1 cellular context compared by ENCODE assay signal in genomic region chr5:1267464-1267863, GRCh38.
TF ChIP-seq lines count a peak whose summit lies in the region.
"Not testable (repeated sequence)": the region's sequence is repeated elsewhere in the genome, so short reads cannot be mapped to it uniquely, and the experiment has no call there.

No MANE protein-coding gene starts in this region.

- not testable (repeated sequence) for H3K36me3 ChIP-seq in HEK293 (ENCODE audit: control insufficient read depth in 2 of 2, insufficient read depth in 1 of 2, low read length in 2 of 2)

- not testable (repeated sequence) for H3K4me1 ChIP-seq in HEK293 (ENCODE audit: control insufficient read depth, insufficient read depth, low read length)

- H3K9me3 ChIP-seq in HEK293 (ENCODE audit: control insufficient read depth, insufficient read depth, low read depth, low read length): not testable (repeated sequence)

- POLR2A ChIA-PET in HEK293 (lab: Yijun Ruan, JAX): not testable (repeated sequence)

- not testable (repeated sequence) for TF ChIP-seq CTCF in HEK293 (tag by site-specific recombination; IDR thresholded peaks at IDR 0.05)

- not testable (repeated sequence) for H3K27ac ChIP-seq in HEK293 (ENCODE audit: extremely low read depth, low read depth, low read length)

- H3K4me3 ChIP-seq in HEK293 (ENCODE audit: low read depth, low read length): not testable (repeated sequence)

- CTCF ChIA-PET in HEK293 (lab: Yijun Ruan, JAX): not testable (repeated sequence)

TF ChIP-seq in HEK293, 187 proteins besides CTCF, POLR2A, EP300 and RAD21:
- TF ChIP-seq ZNF146 (tag by site-specific recombination; IDR thresholded peaks at IDR 0.05): peak; percentile 91
